19 cellular contexts compared by ENCODE assay signal in genomic region chr15:78927077-78927790, GRCh38. TPM values are rescaled to one million over a fixed set of nuclear protein-coding genes. Genes with fewer than 3 reads are reported as not detected.
DNase-seq lines count a peak whose midpoint lies in the region; ATAC-seq and TF ChIP-seq lines count a peak whose summit lies in the region.
"Had no signal": no experiment of that assay in that cellular context is flagged by ENCODE, and none has a peak within 500 bp of the region (broad histone marks: within the 10 kb centered on the region; RNA-seq: fewer than 3 reads in every experiment).

No MANE protein-coding gene starts in this region.

- H3K4me3 ChIP-seq in upper lobe of right lung = no peak overlapping the region
- H3K4me3 ChIP-seq: HAP-1, PC-9, SK-N-MC had no signal

- no peaks in the 10 kb centered on the region for H3K27me3 ChIP-seq in upper lobe of right lung

- H3K4me1 Mint-ChIP-seq in T-helper 1 cell treated with Interleukin-12 subunit alpha and Interleukin-12 subunit beta and Interleukin-4 antibody, amounts not matched to agents 30 μg/mL and 1 μg/mL, for 36 hours (ENCODE audit: low read depth) = no peaks in the 10 kb centered on the region
- H3K4me1 Mint-ChIP-seq in T-helper 17 cell = peaks cover 13% of the 10 kb centered on the region

- TF ChIP-seq CTCF in upper lobe of right lung (IDR thresholded peaks at IDR 0.05) = no peak

- peaks cover 89% of the 10 kb centered on the region for H3K36me3 ChIP-seq in upper lobe of right lung

- intact Hi-C loops in upper lobe of right lung (cut with DNase I) = no loop called here

- H3K9me3 ChIP-seq in T-helper 17 cell (ENCODE audit: control insufficient read depth, low read length, poor library complexity, severe bottlenecking) (no peaks in the 10 kb centered on the region), upper lobe of right lung (no peaks in the 10 kb centered on the region)
- H3K9me3 ChIP-seq: HAP-1 had no signal

- no peak overlapping the region for H3K4me3 Mint-ChIP-seq in T-helper 1 cell treated with Interleukin-12 subunit alpha and Interleukin-12 subunit beta and Interleukin-4 antibody, amounts not matched to agents 30 μg/mL and 1 μg/mL, for 36 hours
- peak overlapping the region; percentile 19 for H3K4me3 Mint-ChIP-seq in T-helper 17 cell
- H3K4me3 Mint-ChIP-seq: natural killer cell treated with Interleukin-12 subunit alpha and Interleukin-12 subunit beta and Interleukin-15 and Interleukin-18, amount 100 ng/mL, for 72 hours had no signal

- peak; percentile 13 for ATAC-seq in T-helper 17 cell
- ATAC-seq in esophagus mucosa = peak; percentile 67
- peak; percentile 17 for ATAC-seq in upper lobe of right lung
- ATAC-seq in HG02981 (IDR thresholded peaks at IDR 0.05; ENCODE audit: unreplicated experiment) = no peak
- ATAC-seq: natural killer cell treated with Interleukin-12 subunit alpha and Interleukin-12 subunit beta and Interleukin-15 and Interleukin-18, amount 100 ng/mL, for 72 hours; stimulated activated naive CD8-positive, alpha-beta T cell treated with anti-CD3 and anti-CD28 coated beads, Interleukin-15, Interleukin-2, amounts not matched to agents 100 U/mL and 50 U/mL, for 24 hours had no signal

- no peak overlapping the region for H3K27ac ChIP-seq in upper lobe of right lung
- H3K27ac ChIP-seq: PC-9, SK-N-MC had no signal

- no peaks in the 10 kb centered on the region for H3K4me1 ChIP-seq in upper lobe of right lung
- H3K4me1 ChIP-seq: HAP-1 had no signal

- no peaks in the 10 kb centered on the region for H3K27me3 Mint-ChIP-seq in T-helper 1 cell treated with Interleukin-12 subunit alpha and Interleukin-12 subunit beta and Interleukin-4 antibody, amounts not matched to agents 30 μg/mL and 1 μg/mL, for 36 hours (ENCODE audit: low read depth)
- no peaks in the 10 kb centered on the region for H3K27me3 Mint-ChIP-seq in T-helper 17 cell
- H3K27me3 Mint-ChIP-seq: CD4-positive, alpha-beta memory T cell; natural killer cell treated with Interleukin-12 subunit alpha and Interleukin-12 subunit beta and Interleukin-15 and Interleukin-18, amount 100 ng/mL, for 72 hours had no signal

- peaks cover 19% of the 10 kb centered on the region for H3K36me3 Mint-ChIP-seq in T-helper 1 cell treated with Interleukin-12 subunit alpha and Interleukin-12 subunit beta and Interleukin-4 antibody, amounts not matched to agents 30 μg/mL and 1 μg/mL, for 36 hours (ENCODE audit: low read depth)
- peaks cover 6% of the 10 kb centered on the region for H3K36me3 Mint-ChIP-seq in T-helper 17 cell (ENCODE audit: low read depth)
- H3K36me3 Mint-ChIP-seq: natural killer cell treated with Interleukin-12 subunit alpha and Interleukin-12 subunit beta and Interleukin-15 and Interleukin-18, amount 100 ng/mL, for 72 hours had no signal

- no peak for DNase-seq in T-helper 1 cell
- DNase-seq in T-helper 17 cell = no peak
- DNase-seq in upper lobe of right lung = peak; percentile 66
- DNase-seq in effector CD8-positive, alpha-beta T cell (lab: John Stamatoyannopoulos, UW) = no peak
- no peak for DNase-seq in activated T-cell treated with anti-CD3 and anti-CD28 coated beads for 4 hours
- DNase-seq: CD4-positive, alpha-beta memory T cell; mammary epithelial cell; NCI-H1694; NCI-H510A treated with DMSO at 0.1 percent for 48 hours; PC-9; stimulated activated CD4-positive, alpha-beta T cell treated with anti-CD3 and anti-CD28 coated beads, Interleukin-12 subunit alpha, Interleukin-12 subunit beta, amount 100 ng/mL, for 4 hours; stimulated activated naive CD8-positive, alpha-beta T cell treated with anti-CD3 and anti-CD28 coated beads, Interleukin-15, Interleukin-2, amounts not matched to agents 100 U/mL and 50 U/mL, for 24 hours; trophoblast cell had no signal

- H3K27ac Mint-ChIP-seq in T-helper 1 cell treated with Interleukin-12 subunit alpha and Interleukin-12 subunit beta and Interleukin-4 antibody, amounts not matched to agents 30 μg/mL and 1 μg/mL, for 36 hours = peak overlapping the region; percentile 7
- H3K27ac Mint-ChIP-seq in T-helper 17 cell = no peak overlapping the region
- H3K27ac Mint-ChIP-seq: natural killer cell treated with Interleukin-12 subunit alpha and Interleukin-12 subunit beta and Interleukin-15 and Interleukin-18, amount 100 ng/mL, for 72 hours had no signal

- no peaks in the 10 kb centered on the region for H3K9me3 Mint-ChIP-seq in T-helper 1 cell treated with Interleukin-12 subunit alpha and Interleukin-12 subunit beta and Interleukin-4 antibody, amounts not matched to agents 30 μg/mL and 1 μg/mL, for 36 hours
- H3K9me3 Mint-ChIP-seq: natural killer cell treated with Interleukin-12 subunit alpha and Interleukin-12 subunit beta and Interleukin-15 and Interleukin-18, amount 100 ng/mL, for 72 hours had no signal

RNA-seq across cellular contexts. Expression of gene CTSH, which starts 17.6 kb away (rescaled TPM):
- total RNA-seq in T-helper 17 cell = 100 to 1,000 TPM; 109 to 116 TPM
- total RNA-seq in esophagus mucosa = 56.4 TPM
- 1,018 TPM for total RNA-seq in upper lobe of right lung

RNA-seq across cellular contexts. Expression of gene MORF4L1, which starts 54.5 kb away (rescaled TPM):
- 100 to 1,000 TPM; 373 to 376 TPM for total RNA-seq in T-helper 17 cell
- 128 TPM for total RNA-seq in esophagus mucosa
- 261 TPM for total RNA-seq in upper lobe of right lung
